1 cellular context compared by ENCODE assay signal in the genomic region with DNA sequence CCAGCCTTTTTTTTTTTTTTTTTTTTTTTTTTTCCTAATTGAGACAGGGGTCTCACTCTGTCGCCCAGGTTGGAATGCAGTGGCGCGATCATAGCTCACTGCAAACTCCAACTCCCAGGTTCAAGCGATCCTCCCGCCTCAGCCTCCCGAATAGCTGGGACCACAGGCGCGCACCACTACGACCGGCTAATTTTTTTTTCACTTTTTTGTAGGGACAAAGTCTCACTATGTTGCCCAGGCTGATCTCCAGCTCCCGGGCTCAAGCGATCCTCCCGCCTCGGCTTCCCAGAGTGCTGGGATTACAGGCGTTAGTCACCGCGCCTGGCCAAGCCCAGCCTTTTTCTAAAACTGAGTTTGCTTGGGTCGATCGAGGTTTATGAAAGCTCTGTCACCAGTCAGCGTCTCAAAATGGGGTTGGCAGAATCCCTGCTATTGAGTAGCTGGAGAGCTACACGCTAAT.
TF ChIP-seq lines count a peak whose summit lies in the region.

No MANE protein-coding gene starts in this region.

TF ChIP-seq in IMR-90, 13 proteins besides CTCF, POLR2A, EP300 and RAD21:
- TF ChIP-seq CEBPB (IDR thresholded peaks at IDR 0.05; ENCODE audit: low read depth, low read length), result no peak
